Comparison of ENCODE assay signal across 14 cellular contexts in genomic region chr20:20549267-20549612, GRCh38.
DNase-seq lines count a peak whose midpoint lies in the region; ATAC-seq and TF ChIP-seq lines count a peak whose summit lies in the region.
"Had no signal": no experiment of that assay in that cellular context is flagged by ENCODE, and none has a peak within 500 bp of the region (broad histone marks: within the 10 kb centered on the region; RNA-seq: fewer than 3 reads in every experiment).

No MANE protein-coding gene starts in this region.

- H3K4me3 ChIP-seq in upper lobe of right lung: no peak overlapping the region
- H3K4me3 ChIP-seq in prostate gland: no peak overlapping the region
- H3K4me3 ChIP-seq: left ventricle myocardium inferior, ovary, testis had no signal

- no peaks in the 10 kb centered on the region for H3K27me3 ChIP-seq in upper lobe of right lung
- no peaks in the 10 kb centered on the region for H3K27me3 ChIP-seq in prostate gland (replicated peaks; ENCODE audit: insufficient read depth)
- H3K27me3 ChIP-seq: ovary, testis had no signal

- H3K27ac ChIP-seq in epithelial cell of prostate: peak overlapping the region; percentile 93
- H3K27ac ChIP-seq in upper lobe of right lung: no peak overlapping the region
- H3K27ac ChIP-seq in prostate gland: no peak overlapping the region
- H3K27ac ChIP-seq: left ventricle myocardium inferior, ovary, testis had no signal

- intact Hi-C loops in upper lobe of right lung (cut with DNase I): no loop called here
- intact Hi-C loops in prostate gland (cut with DNase I): no loop called here

- DNase-seq in stimulated activated naive CD8-positive, alpha-beta T cell treated with anti-CD3 and anti-CD28 coated beads, Interleukin-15, amount 100 ng/mL, for 72 hours: no peak
- DNase-seq in NCI-H69 (lab: John Stamatoyannopoulos, UW): peak; percentile 100
- DNase-seq in epithelial cell of prostate (ENCODE audit: low read depth, low spot score): peak; percentile 51
- DNase-seq in upper lobe of right lung: no peak
- DNase-seq in prostate gland (ENCODE audit: low spot score): no peak
- DNase-seq: activated B cell treated with CpG ODN at 0.5 μM for 24 hours; activated effector memory CD4-positive, alpha-beta T cell treated with anti-CD3 and anti-CD28 coated beads, Interleukin-2, amount 50 U/mL, for 16 hours; H9; left ventricle myocardium inferior; ovary; testis had no signal

- no peaks in the 10 kb centered on the region for H3K27me3 Mint-ChIP-seq in stimulated activated naive CD8-positive, alpha-beta T cell treated with anti-CD3 and anti-CD28 coated beads, Interleukin-15, Interleukin-2, amounts not matched to agents 100 ng/mL and 50 ng/mL, for 24 hours
- H3K27me3 Mint-ChIP-seq in stimulated activated naive CD8-positive, alpha-beta T cell treated with anti-CD3 and anti-CD28 coated beads, Interleukin-15, amount 100 ng/mL, for 72 hours: no peaks in the 10 kb centered on the region
- H3K27me3 Mint-ChIP-seq: activated B cell treated with CpG ODN at 0.5 μM for 24 hours had no signal

- H3K4me3 Mint-ChIP-seq in stimulated activated naive CD8-positive, alpha-beta T cell treated with anti-CD3 and anti-CD28 coated beads, Interleukin-15, Interleukin-2, amounts not matched to agents 100 ng/mL and 50 ng/mL, for 24 hours: no peak overlapping the region
- no peak overlapping the region for H3K4me3 Mint-ChIP-seq in stimulated activated naive CD8-positive, alpha-beta T cell treated with anti-CD3 and anti-CD28 coated beads, Interleukin-15, amount 100 ng/mL, for 72 hours
- H3K4me3 Mint-ChIP-seq: activated B cell treated with CpG ODN at 0.5 μM for 24 hours, H9 had no signal

- H3K9me3 ChIP-seq in upper lobe of right lung: no peaks in the 10 kb centered on the region
- no peaks in the 10 kb centered on the region for H3K9me3 ChIP-seq in prostate gland
- H3K9me3 ChIP-seq: left ventricle myocardium inferior, ovary, testis had no signal

- peak overlapping the region; percentile 31 for H3K27ac Mint-ChIP-seq in stimulated activated naive CD8-positive, alpha-beta T cell treated with anti-CD3 and anti-CD28 coated beads, Interleukin-15, Interleukin-2, amounts not matched to agents 100 ng/mL and 50 ng/mL, for 24 hours
- H3K27ac Mint-ChIP-seq in stimulated activated naive CD8-positive, alpha-beta T cell treated with anti-CD3 and anti-CD28 coated beads, Interleukin-15, amount 100 ng/mL, for 72 hours: no peak overlapping the region
- H3K27ac Mint-ChIP-seq: activated B cell treated with CpG ODN at 0.5 μM for 24 hours, H9 had no signal

- H3K4me1 ChIP-seq in upper lobe of right lung (no peaks in the 10 kb centered on the region), prostate gland (replicated peaks) (no peaks in the 10 kb centered on the region)
- H3K4me1 ChIP-seq: left ventricle myocardium inferior, testis had no signal

- no peak for ATAC-seq in stimulated activated naive CD8-positive, alpha-beta T cell treated with anti-CD3 and anti-CD28 coated beads, Interleukin-15, amount 100 ng/mL, for 72 hours
- peak; percentile 20 for ATAC-seq in upper lobe of right lung
- no peak for ATAC-seq in GM18868 (IDR thresholded peaks at IDR 0.05; ENCODE audit: unreplicated experiment)
- ATAC-seq in HG03439 (IDR thresholded peaks at IDR 0.05; ENCODE audit: unreplicated experiment): no peak

- no peaks in the 10 kb centered on the region for H3K9me3 Mint-ChIP-seq in stimulated activated naive CD8-positive, alpha-beta T cell treated with anti-CD3 and anti-CD28 coated beads, Interleukin-15, Interleukin-2, amounts not matched to agents 100 ng/mL and 50 ng/mL, for 24 hours
- no peaks in the 10 kb centered on the region for H3K9me3 Mint-ChIP-seq in stimulated activated naive CD8-positive, alpha-beta T cell treated with anti-CD3 and anti-CD28 coated beads, Interleukin-15, amount 100 ng/mL, for 72 hours
- H3K9me3 Mint-ChIP-seq: activated B cell treated with CpG ODN at 0.5 μM for 24 hours, H9 had no signal

- TF ChIP-seq CTCF in upper lobe of right lung (IDR thresholded peaks at IDR 0.05) (no peak), prostate gland (IDR thresholded peaks at IDR 0.05) (no peak)

- H3K4me1 Mint-ChIP-seq in stimulated activated naive CD8-positive, alpha-beta T cell treated with anti-CD3 and anti-CD28 coated beads, Interleukin-15, Interleukin-2, amounts not matched to agents 100 ng/mL and 50 ng/mL, for 24 hours (ENCODE audit: low read depth): peaks cover 57% of the 10 kb centered on the region
- H3K4me1 Mint-ChIP-seq in stimulated activated naive CD8-positive, alpha-beta T cell treated with anti-CD3 and anti-CD28 coated beads, Interleukin-15, amount 100 ng/mL, for 72 hours: peaks cover 22% of the 10 kb centered on the region
- H3K4me1 Mint-ChIP-seq: H9 had no signal

- TF ChIP-seq POLR2A in prostate gland (IDR thresholded peaks at IDR 0.05): no peak

- WGBS in prostate gland: 72% methylated on average over 6 of the region's 6 CpGs

- H3K36me3 Mint-ChIP-seq in stimulated activated naive CD8-positive, alpha-beta T cell treated with anti-CD3 and anti-CD28 coated beads, Interleukin-15, Interleukin-2, amounts not matched to agents 100 ng/mL and 50 ng/mL, for 24 hours (ENCODE audit: low read depth): peaks cover 19% of the 10 kb centered on the region

- peaks cover 32% of the 10 kb centered on the region for H3K36me3 ChIP-seq in upper lobe of right lung
- H3K36me3 ChIP-seq in prostate gland: no peaks in the 10 kb centered on the region
- H3K36me3 ChIP-seq: ovary had no signal

Comparison
In these comparisons a context has a peak if more than half of its experiments do, and no peak if none do; other contexts are left out.
1. DNase-seq: peak in NCI-H69 (single experiment) and epithelial cell of prostate (single experiment); none in stimulated activated naive CD8-positive, alpha-beta T cell treated with anti-CD3 and anti-CD28 coated beads, Interleukin-15, amount 100 ng/mL, for 72 hours (0 of 2), upper lobe of right lung (single experiment) and prostate gland (single experiment).